In the genomic region with DNA sequence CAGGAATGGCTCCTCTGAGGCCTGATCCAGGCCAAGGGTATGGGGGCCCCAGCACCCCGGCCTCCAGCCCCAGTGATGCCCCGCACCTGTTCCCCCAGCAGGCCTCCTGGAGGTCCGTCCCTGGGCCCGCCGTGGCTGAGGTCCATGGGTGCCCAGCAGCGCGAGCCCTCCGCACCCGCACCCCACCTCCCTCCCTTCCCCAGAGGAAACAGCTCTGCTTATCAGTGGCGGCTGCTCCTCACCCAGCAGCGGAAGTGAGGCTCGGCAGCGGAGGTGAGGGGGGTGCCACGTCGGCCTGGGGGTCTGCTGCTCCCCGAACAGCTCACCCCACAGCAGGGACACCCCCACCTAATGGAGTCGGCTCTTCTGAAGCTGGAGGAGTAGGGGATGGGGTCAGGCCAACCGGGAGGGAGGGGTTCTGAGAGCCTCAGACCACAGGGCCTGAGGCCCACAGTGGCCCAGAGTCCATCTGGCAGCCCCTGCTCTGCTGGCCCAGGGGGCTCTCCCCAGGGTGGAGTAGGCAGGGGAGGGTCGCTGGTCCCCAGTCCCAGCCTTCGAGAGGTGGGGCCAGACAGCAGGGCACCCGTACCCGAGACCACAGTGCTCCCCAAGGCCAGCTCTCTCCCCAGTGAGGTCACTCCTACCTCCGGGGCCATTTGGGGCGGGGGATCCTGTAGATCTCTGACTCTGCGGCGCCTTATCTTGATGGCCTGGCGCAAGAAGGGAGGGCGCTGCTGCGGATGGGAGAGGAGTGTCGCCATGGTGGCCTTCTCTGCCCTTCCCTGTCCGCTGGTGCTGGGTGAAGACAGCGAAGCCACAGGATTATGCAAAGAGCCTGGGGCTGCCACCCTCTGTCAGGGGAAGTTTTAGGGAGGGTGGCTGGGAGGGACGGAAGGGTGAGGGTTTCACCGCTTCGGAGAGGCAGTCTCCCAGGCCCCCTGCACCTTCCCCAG, we compare ENCODE assay signal across 8 cellular contexts. TPM values are rescaled to one million over a fixed set of nuclear protein-coding genes. Genes with fewer than 3 reads are reported as not detected.
DNase-seq lines count a peak whose midpoint lies in the region; ATAC-seq and TF ChIP-seq lines count a peak whose summit lies in the region.

Gene UNC13D, minus strand, starts transcription at position 828 of the 953 bp plus-strand sequence. Its CDS starts 67 bp downstream, at position 761.

- WGBS in smooth muscle cell (ENCODE audit: low lambda C conversion rate), result 85% methylated on average over 31 of the region's 35 CpGs

- H3K4me2 ChIP-seq in smooth muscle cell, result peak within 1 kb of the TSS; percentile 37

- no peak within 1 kb of the TSS for H2AFZ ChIP-seq in smooth muscle cell (ENCODE audit: low read depth)

- ATAC-seq in GM21381 (IDR thresholded peaks at IDR 0.05; ENCODE audit: unreplicated experiment), result no peak

- H3K9ac ChIP-seq in smooth muscle cell (ENCODE audit: low read depth), result peak within 1 kb of the TSS; percentile 70

- H3K9me3 ChIP-seq in cardiac muscle cell (ENCODE audit: low read depth) (no peaks in the 10 kb centered on the region), smooth muscle cell (replicated peaks; ENCODE audit: low read depth) (no peaks in the 10 kb centered on the region)

- no peak for TF ChIP-seq CTCF in GM12875 (IDR thresholded peaks at IDR 0.05; ENCODE audit: borderline replicate concordance, insufficient read depth, low read depth, low read length)
- no peak for TF ChIP-seq CTCF in cardiac muscle cell (IDR thresholded peaks at IDR 0.05; ENCODE audit: low read depth, low read length)
- no peak for TF ChIP-seq CTCF in smooth muscle cell (IDR thresholded peaks at IDR 0.05; ENCODE audit: borderline replicate concordance, insufficient read depth, poor library complexity, severe bottlenecking)

- H3K4me3 ChIP-seq in GM12875 (ENCODE audit: low read depth, low read length) (peak within 1 kb of the TSS; percentile 56), cardiac muscle cell (no peak within 1 kb of the TSS), smooth muscle cell (no peak within 1 kb of the TSS)

- H3K27ac ChIP-seq in cardiac muscle cell (peak within 1 kb of the TSS; percentile 59), smooth muscle cell (ENCODE audit: low read depth) (peak within 1 kb of the TSS; percentile 88)

- H4K20me1 ChIP-seq in smooth muscle cell (ENCODE audit: low read depth), result no peaks in the 10 kb centered on the region

- peaks cover 5% of the 10 kb centered on the region for H3K36me3 ChIP-seq in cardiac muscle cell
- H3K36me3 ChIP-seq in smooth muscle cell (ENCODE audit: low read depth), result no peaks in the 10 kb centered on the region

- no peaks in the 10 kb centered on the region for H3K79me2 ChIP-seq in smooth muscle cell (ENCODE audit: low read depth)

- H3K4me1 ChIP-seq in cardiac muscle cell (ENCODE audit: low read depth), result peaks cover 23% of the 10 kb centered on the region
- H3K4me1 ChIP-seq in smooth muscle cell (ENCODE audit: low read depth), result peaks cover 4% of the 10 kb centered on the region

- H3F3A ChIP-seq in smooth muscle cell (ENCODE audit: low read depth), result no peaks in the 10 kb centered on the region

- no peaks in the 10 kb centered on the region for H3K27me3 ChIP-seq in cardiac muscle cell
- H3K27me3 ChIP-seq in smooth muscle cell (ENCODE audit: low read depth), result no peaks in the 10 kb centered on the region

- DNase-seq in NAMALWA (ENCODE audit: low spot score), result peak; percentile 47
- DNase-seq in activated T-cell treated with anti-CD3 and anti-CD28 coated beads, Interleukin-2, amount 50 U/mL, for 1 hour, result peak; percentile 68
- DNase-seq in cardiac muscle cell (ENCODE audit: low read depth in 1 of 2, low spot score in 1 of 2), result no peak
- DNase-seq in smooth muscle cell (lab: John Stamatoyannopoulos, UW; ENCODE audit: unreplicated experiment), result no peak
- no peak for DNase-seq in DMS53 treated with DMSO at 0.1 percent for 48 hours (lab: John Stamatoyannopoulos, UW; ENCODE audit: unreplicated experiment)
- no peak for DNase-seq in NCI-H774 (lab: John Stamatoyannopoulos, UW)

RNA-seq across cellular contexts. Expression of gene UNC13D, which starts in this region (rescaled TPM):
- total RNA-seq in cardiac muscle cell (4.6 and 14.8 TPM in 2 replicates), smooth muscle cell (4.5 TPM in 2 replicates)
- polyA plus RNA-seq in cardiac muscle cell (10.8 and 24.6 TPM in 2 replicates), smooth muscle cell (2.4 and 9.6 TPM in 2 replicates)

Comparison
In these comparisons a context has a peak if more than half of its experiments do, and no peak if none do; other contexts are left out.
1. DNase-seq: peak in NAMALWA (single experiment) and activated T-cell treated with anti-CD3 and anti-CD28 coated beads, Interleukin-2, amount 50 U/mL, for 1 hour (single experiment); none in cardiac muscle cell (0 of 2), smooth muscle cell (single experiment), DMS53 treated with DMSO at 0.1 percent for 48 hours (single experiment) and NCI-H774 (single experiment).